In the genomic region with DNA sequence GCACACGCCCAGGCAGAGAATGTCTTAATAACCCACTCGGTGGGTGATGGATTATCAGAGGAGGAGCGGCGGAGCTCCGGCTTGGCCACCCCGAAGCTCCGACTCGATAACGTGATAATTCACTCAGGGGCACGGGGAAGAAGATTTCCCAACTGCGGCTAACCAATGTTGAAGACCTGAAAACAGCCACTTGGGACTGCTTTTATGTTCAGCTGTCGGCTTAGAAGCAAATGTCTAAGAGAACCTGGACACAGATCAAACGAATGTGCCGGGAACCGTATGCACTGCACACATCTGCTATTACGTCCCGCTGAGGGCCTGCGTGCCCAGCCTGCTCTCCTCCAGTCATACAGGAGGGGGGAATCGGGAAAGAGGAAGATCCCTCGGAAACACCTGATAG, we compare ENCODE assay signal across 18 cellular contexts.
"Had no signal": no experiment of that assay in that cellular context is flagged by ENCODE, and none has a peak within 500 bp of the region (broad histone marks: within the 10 kb centered on the region; RNA-seq: fewer than 3 reads in every experiment).

No MANE protein-coding gene starts in this region.

- ATAC-seq: activated naive CD8-positive, alpha-beta T cell treated with anti-CD3 and anti-CD28 coated beads, Interleukin-2, amount 50 U/mL, for 24 hours; left lung; T-cell had no signal

- H3K27ac ChIP-seq: neutrophil, parathyroid adenoma, transverse colon had no signal

- H2AFZ ChIP-seq: parathyroid adenoma had no signal

- H3K4me1 ChIP-seq: parathyroid adenoma had no signal

- H3K4me3 ChIP-seq: left lung, transverse colon had no signal

- H3K9ac ChIP-seq: parathyroid adenoma had no signal

- DNase-seq: activated CD4-positive, CD25-positive, alpha-beta regulatory T cell treated with anti-CD3 and anti-CD28 coated beads, Interleukin-2, amount 50 U/mL, for 72 hours; activated naive CD4-positive, alpha-beta T cell; activated naive CD8-positive, alpha-beta T cell treated with anti-CD3 and anti-CD28 coated beads, Interleukin-2, amount 50 U/mL, for 24 hours; activated T-cell treated with anti-CD3 and anti-CD28 coated beads for 4 hours; aorta; hippocampal formation; left lung; mammary epithelial cell; naive B cell; stimulated activated CD4-positive, alpha-beta T cell treated with anti-CD3 and anti-CD28 coated beads, Interleukin-15, amount 100 ng/mL, for 24 hours; stimulated activated CD4-positive, alpha-beta T cell treated with anti-CD3 and anti-CD28 coated beads, Interleukin-4, amount 100 ng/mL, for 1 hour; stimulated activated naive CD4-positive, alpha-beta T cell treated with Interleukin-2 at 50 U/mL for 16 hours; substantia nigra; T-cell; T-helper 9 cell; transverse colon had no signal

- H3K36me3 ChIP-seq: left lung, neutrophil, transverse colon had no signal

- H3K9me3 ChIP-seq: left lung, neutrophil, transverse colon had no signal

- H3K27me3 ChIP-seq: neutrophil, transverse colon had no signal

- H3K79me2 ChIP-seq: parathyroid adenoma had no signal
